ENCODE assay signal across 19 cellular contexts in genomic region chr5:114953559-114953958, GRCh38.
A peak's percentile ranks its signal among the peaks of the same experiment; 100 is the strongest.
DNase-seq lines count a peak whose midpoint lies in the region; ATAC-seq, FAIRE-seq and TF ChIP-seq lines count a peak whose summit lies in the region.
"Had no signal": no experiment of that assay in that cellular context is flagged by ENCODE, and none has a peak within 500 bp of the region (broad histone marks: within the 10 kb centered on the region; RNA-seq: fewer than 3 reads in every experiment).

No MANE protein-coding gene starts in this region.

- no peaks in the 10 kb centered on the region for H3K36me3 ChIP-seq in left lung
- H3K36me3 ChIP-seq: colonic mucosa had no signal

- FAIRE-seq in D721Med (lab: Jason Lieb, UNC): no peak
- FAIRE-seq: astrocyte had no signal

- intact Hi-C loops in left lung (cut with DNase I): no loop called here

- no peak for TF ChIP-seq POLR2A in NB4 (IDR thresholded peaks at IDR 0.05; ENCODE audit: extremely low read depth, insufficient read length)

- no peaks in the 10 kb centered on the region for H3K9me3 ChIP-seq in left lung
- H3K9me3 ChIP-seq: colonic mucosa, SK-N-SH had no signal

- no peak for TF ChIP-seq CTCF in NB4 (IDR thresholded peaks at IDR 0.05; ENCODE audit: low read depth, low read length)
- no peak for TF ChIP-seq CTCF in left lung (IDR thresholded peaks at IDR 0.05)
- no peak for TF ChIP-seq CTCF in D721Med (IDR thresholded peaks at IDR 0.05; ENCODE audit: insufficient read depth, missing control alignments)

- ATAC-seq in GM18511 (IDR thresholded peaks at IDR 0.05; ENCODE audit: unreplicated experiment) (peak; percentile 43), HG02852 (IDR thresholded peaks at IDR 0.05; ENCODE audit: unreplicated experiment) (peak; percentile 67), left lung (peak; percentile 44)

- DNase-seq in NB4 (ENCODE audit: low read depth): peak; percentile 59
- no peak for DNase-seq in left lung
- no peak for DNase-seq in retina
- DNase-seq in NCI-H526 treated with DMSO at 0.1 percent for 48 hours (lab: John Stamatoyannopoulos, UW): no peak
- no peak for DNase-seq in activated CD8-positive, alpha-beta memory T cell treated with anti-CD3 and anti-CD28 coated beads, Interleukin-2, amount 50 U/mL, for 4 hours
- DNase-seq in D721Med (ENCODE audit: insufficient read length, low spot score): no peak
- DNase-seq: activated CD8-positive, alpha-beta memory T cell treated with anti-CD3 and anti-CD28 coated beads for 24 hours; activated effector memory CD4-positive, alpha-beta T cell treated with Interleukin-2 at 50 U/mL for 16 hours; colonic mucosa; DMS 273 treated with DMSO at 0.1 percent for 48 hours; midbrain; NCI-H1092 treated with DMSO at 0.1 percent for 48 hours; nucleus accumbens; SK-N-SH; stimulated activated naive CD4-positive, alpha-beta T cell treated with Interleukin-2 at 50 U/mL for 16 hours had no signal

- H3K27ac ChIP-seq in left lung: no peak overlapping the region
- H3K27ac ChIP-seq: colonic mucosa, VCaP had no signal

- H3K4me1 ChIP-seq in left lung: no peaks in the 10 kb centered on the region
- H3K4me1 ChIP-seq: colonic mucosa had no signal

- H3K27me3 ChIP-seq in left lung: no peaks in the 10 kb centered on the region
- H3K27me3 ChIP-seq: colonic mucosa had no signal

- H3K4me3 ChIP-seq in NB4 (ENCODE audit: low read depth, low read length) (no peak overlapping the region), left lung (no peak overlapping the region)
- H3K4me3 ChIP-seq: colonic mucosa had no signal
